Comparison of ENCODE assay signal across 18 cellular contexts in genomic region chr3:172296248-172296974, GRCh38.
DNase-seq lines count a peak whose midpoint lies in the region; ATAC-seq and TF ChIP-seq lines count a peak whose summit lies in the region.
"Had no signal": no experiment of that assay in that cellular context is flagged by ENCODE, and none has a peak within 500 bp of the region (broad histone marks: within the 10 kb centered on the region; RNA-seq: fewer than 3 reads in every experiment).

No MANE protein-coding gene starts in this region.

- no peak overlapping the region for H2BK5ac ChIP-seq in mesendoderm (ENCODE audit: low read length)

- peaks cover 7% of the 10 kb centered on the region for H3K79me1 ChIP-seq in mesendoderm (ENCODE audit: low read length)

- H4K8ac ChIP-seq in mesendoderm (ENCODE audit: low read depth, low read length): no peak overlapping the region

- no peaks in the 10 kb centered on the region for H3K4me1 ChIP-seq in mesendoderm (ENCODE audit: control insufficient read depth, low read depth, low read length)
- H3K4me1 ChIP-seq: Peyer's patch had no signal

- no peaks in the 10 kb centered on the region for H3K9me3 Mint-ChIP-seq in stimulated activated naive CD8-positive, alpha-beta T cell treated with anti-CD3 and anti-CD28 coated beads, Interleukin-15, Interleukin-2, amounts not matched to agents 100 ng/mL and 50 ng/mL, for 24 hours
- no peaks in the 10 kb centered on the region for H3K9me3 Mint-ChIP-seq in stimulated activated naive CD8-positive, alpha-beta T cell treated with anti-CD3 and anti-CD28 coated beads, Interleukin-15, amount 100 ng/mL, for 72 hours
- H3K9me3 Mint-ChIP-seq in chondrocyte (ENCODE audit: low read depth) (no peaks in the 10 kb centered on the region), nephron (no peaks in the 10 kb centered on the region)
- H3K9me3 Mint-ChIP-seq: CD4-positive, CD25-positive, alpha-beta regulatory T cell had no signal

- DNase-seq in stimulated activated naive CD8-positive, alpha-beta T cell treated with anti-CD3 and anti-CD28 coated beads, Interleukin-15, amount 100 ng/mL, for 72 hours: no peak
- DNase-seq in chondrocyte (ENCODE audit: low spot score) (no peak), KG1 (lab: John Stamatoyannopoulos, UW) (no peak), GF-D8 (lab: John Stamatoyannopoulos, UW) (no peak), NCI-H82 (lab: John Stamatoyannopoulos, UW) (no peak), mesendoderm (no peak)
- DNase-seq: CD4-positive, CD25-positive, alpha-beta regulatory T cell; DMS79; NCI-H1417; NCI-H1930; NCI-H2171; NCI-H510A; Peyer's patch; SHP77 treated with DMSO at 0.1 percent for 48 hours had no signal

- no peak overlapping the region for H3K4me3 Mint-ChIP-seq in stimulated activated naive CD8-positive, alpha-beta T cell treated with anti-CD3 and anti-CD28 coated beads, Interleukin-15, Interleukin-2, amounts not matched to agents 100 ng/mL and 50 ng/mL, for 24 hours
- H3K4me3 Mint-ChIP-seq in stimulated activated naive CD8-positive, alpha-beta T cell treated with anti-CD3 and anti-CD28 coated beads, Interleukin-15, amount 100 ng/mL, for 72 hours: no peak overlapping the region
- H3K4me3 Mint-ChIP-seq in chondrocyte (ENCODE audit: unreplicated experiment): no peak overlapping the region
- no peak overlapping the region for H3K4me3 Mint-ChIP-seq in nephron
- H3K4me3 Mint-ChIP-seq: CD4-positive, CD25-positive, alpha-beta regulatory T cell had no signal

- no peak overlapping the region for H4K5ac ChIP-seq in mesendoderm (ENCODE audit: low read length)

- H3K4me2 ChIP-seq in mesendoderm (ENCODE audit: low read length): no peak overlapping the region
- H3K4me2 ChIP-seq: KMS-11 had no signal

- H2AK5ac ChIP-seq in mesendoderm (ENCODE audit: low read length): no peak overlapping the region

- no peak overlapping the region for H3K18ac ChIP-seq in mesendoderm (ENCODE audit: low read length)

- no peak overlapping the region for H2BK15ac ChIP-seq in mesendoderm (replicated peaks; ENCODE audit: low read depth)

- no peaks in the 10 kb centered on the region for H3K4me1 Mint-ChIP-seq in stimulated activated naive CD8-positive, alpha-beta T cell treated with anti-CD3 and anti-CD28 coated beads, Interleukin-15, Interleukin-2, amounts not matched to agents 100 ng/mL and 50 ng/mL, for 24 hours (ENCODE audit: low read depth)
- no peaks in the 10 kb centered on the region for H3K4me1 Mint-ChIP-seq in stimulated activated naive CD8-positive, alpha-beta T cell treated with anti-CD3 and anti-CD28 coated beads, Interleukin-15, amount 100 ng/mL, for 72 hours
- H3K4me1 Mint-ChIP-seq in chondrocyte (ENCODE audit: low read depth) (peaks cover 29% of the 10 kb centered on the region), nephron (peaks cover 5% of the 10 kb centered on the region)
- H3K4me1 Mint-ChIP-seq: CD4-positive, CD25-positive, alpha-beta regulatory T cell had no signal

- no peaks in the 10 kb centered on the region for H3K36me3 ChIP-seq in mesendoderm (ENCODE audit: control insufficient read depth, insufficient read depth, low read length)
- H3K36me3 ChIP-seq: HAP-1 had no signal

- peaks cover 65% of the 10 kb centered on the region for H3K36me3 Mint-ChIP-seq in stimulated activated naive CD8-positive, alpha-beta T cell treated with anti-CD3 and anti-CD28 coated beads, Interleukin-15, Interleukin-2, amounts not matched to agents 100 ng/mL and 50 ng/mL, for 24 hours (ENCODE audit: low read depth)
- H3K36me3 Mint-ChIP-seq in chondrocyte (ENCODE audit: low read depth) (peaks cover 46% of the 10 kb centered on the region), nephron (ENCODE audit: low read depth) (peaks cover 76% of the 10 kb centered on the region)

- no peak for TF ChIP-seq CTCF in chondrocyte (IDR thresholded peaks at IDR 0.05)
- TF ChIP-seq CTCF in nephron (IDR thresholded peaks at IDR 0.05; ENCODE audit: unreplicated experiment in 3 of 3): no peak

- no peak for ATAC-seq in stimulated activated naive CD8-positive, alpha-beta T cell treated with anti-CD3 and anti-CD28 coated beads, Interleukin-15, amount 100 ng/mL, for 72 hours

- H3K4me3 ChIP-seq in mesendoderm (ENCODE audit: low read length): no peak overlapping the region
- H3K4me3 ChIP-seq: HAP-1, Peyer's patch had no signal

- no peak overlapping the region for H3K9ac ChIP-seq in mesendoderm (ENCODE audit: low read length)
- H3K9ac ChIP-seq: KMS-11 had no signal

- no peak overlapping the region for H2BK120ac ChIP-seq in mesendoderm (ENCODE audit: low read depth, low read length)

- no peaks in the 10 kb centered on the region for H3K79me2 ChIP-seq in mesendoderm (ENCODE audit: control insufficient read depth, insufficient read depth, low read length)

- H3K27ac ChIP-seq in mesendoderm (ENCODE audit: low read depth, low read length): no peak overlapping the region
- H3K27ac ChIP-seq: KMS-11, Peyer's patch had no signal

- no CpG with 5 or more reads among the region's 9 CpGs for WGBS in mesendoderm (ENCODE audit: extremely low coverage, insufficient coverage, low lambda C conversion rate)

- no peaks in the 10 kb centered on the region for H3K27me3 Mint-ChIP-seq in stimulated activated naive CD8-positive, alpha-beta T cell treated with anti-CD3 and anti-CD28 coated beads, Interleukin-15, Interleukin-2, amounts not matched to agents 100 ng/mL and 50 ng/mL, for 24 hours
- H3K27me3 Mint-ChIP-seq in stimulated activated naive CD8-positive, alpha-beta T cell treated with anti-CD3 and anti-CD28 coated beads, Interleukin-15, amount 100 ng/mL, for 72 hours: no peaks in the 10 kb centered on the region
- H3K27me3 Mint-ChIP-seq in chondrocyte (ENCODE audit: low read depth): no peaks in the 10 kb centered on the region
- H3K27me3 Mint-ChIP-seq in nephron (ENCODE audit: low read depth): no peaks in the 10 kb centered on the region
- H3K27me3 Mint-ChIP-seq: CD4-positive, CD25-positive, alpha-beta regulatory T cell had no signal

- peak overlapping the region; percentile 18 for H3K27ac Mint-ChIP-seq in stimulated activated naive CD8-positive, alpha-beta T cell treated with anti-CD3 and anti-CD28 coated beads, Interleukin-15, Interleukin-2, amounts not matched to agents 100 ng/mL and 50 ng/mL, for 24 hours
- peak overlapping the region in 1 of 2 donors; percentile 68 for H3K27ac Mint-ChIP-seq in stimulated activated naive CD8-positive, alpha-beta T cell treated with anti-CD3 and anti-CD28 coated beads, Interleukin-15, amount 100 ng/mL, for 72 hours
- H3K27ac Mint-ChIP-seq in chondrocyte (ENCODE audit: unreplicated experiment) (peak overlapping the region; percentile 56), nephron (peak overlapping the region in 2 of 3 experiments; percentile 2 to 30)
- H3K27ac Mint-ChIP-seq: CD4-positive, CD25-positive, alpha-beta regulatory T cell had no signal

- H3K23ac ChIP-seq in mesendoderm (ENCODE audit: low read length): no peak overlapping the region

- no peak overlapping the region for H3K4ac ChIP-seq in mesendoderm (ENCODE audit: low read depth, low read length)

- no peaks in the 10 kb centered on the region for H3K27me3 ChIP-seq in mesendoderm (ENCODE audit: insufficient read depth, low read length, poor library complexity)
- H3K27me3 ChIP-seq: Peyer's patch had no signal

- no peak overlapping the region for H3K56ac ChIP-seq in mesendoderm (ENCODE audit: low read length)
